Comparison of ENCODE assay signal across 1 cellular context in the genomic region with DNA sequence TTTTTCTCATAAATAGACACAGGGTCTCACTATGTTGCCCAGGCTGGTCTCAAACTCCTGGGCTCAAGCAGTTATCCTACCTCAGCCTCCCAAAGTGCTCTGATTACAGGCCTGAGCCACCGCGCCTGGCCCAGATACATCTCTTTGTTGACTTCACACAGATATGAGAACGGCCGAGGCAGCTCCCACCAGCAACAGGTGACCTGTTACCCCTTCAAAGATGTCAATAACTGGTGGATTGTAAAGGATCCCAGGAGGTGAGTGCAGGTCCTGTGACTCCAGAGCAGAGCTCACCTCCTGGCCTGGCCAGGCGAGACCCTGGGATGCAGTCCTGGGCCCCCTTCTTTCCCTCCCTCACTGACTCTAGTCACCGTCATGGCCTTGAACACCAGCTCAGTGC.
A peak's percentile ranks its signal among the peaks of the same experiment; 100 is the strongest.
TF ChIP-seq lines count a peak whose summit lies in the region.

No MANE protein-coding gene starts in this region.

TF ChIP-seq in HepG2, 621 proteins besides CTCF, POLR2A, EP300 and RAD21:
- TF ChIP-seq, protein P1, sequence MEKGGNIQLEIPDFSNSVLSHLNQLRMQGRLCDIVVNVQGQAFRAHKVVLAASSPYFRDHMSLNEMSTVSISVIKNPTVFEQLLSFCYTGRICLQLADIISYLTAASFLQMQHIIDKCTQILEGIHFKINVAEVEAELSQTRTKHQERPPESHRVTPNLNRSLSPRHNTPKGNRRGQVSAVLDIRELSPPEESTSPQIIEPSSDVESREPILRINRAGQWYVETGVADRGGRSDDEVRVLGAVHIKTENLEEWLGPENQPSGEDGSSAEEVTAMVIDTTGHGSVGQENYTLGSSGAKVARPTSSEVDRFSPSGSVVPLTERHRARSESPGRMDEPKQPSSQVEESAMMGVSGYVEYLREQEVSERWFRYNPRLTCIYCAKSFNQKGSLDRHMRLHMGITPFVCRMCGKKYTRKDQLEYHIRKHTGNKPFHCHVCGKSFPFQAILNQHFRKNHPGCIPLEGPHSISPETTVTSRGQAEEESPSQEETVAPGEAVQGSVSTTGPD (CRISPR knock-in tag; IDR thresholded peaks at IDR 0.05): no peak
- peak; percentile 72; the same call in 1 of the 2 replicates for TF ChIP-seq ZKSCAN5 (CRISPR knock-in tag; IDR thresholded peaks at IDR 0.05)
